In genomic region chr5:139577689-139578347, GRCh38 we compare ENCODE assay signal across 12 cellular contexts. TPM values are rescaled to one million over a fixed set of nuclear protein-coding genes. Genes with fewer than 3 reads are reported as not detected.
A peak's percentile ranks its signal among the peaks of the same experiment; 100 is the strongest.
DNase-seq lines count a peak whose midpoint lies in the region; ATAC-seq and TF ChIP-seq lines count a peak whose summit lies in the region.
"Had no signal": no experiment of that assay in that cellular context is flagged by ENCODE, and none has a peak within 500 bp of the region (broad histone marks: within the 10 kb centered on the region; RNA-seq: fewer than 3 reads in every experiment).

No MANE protein-coding gene starts in this region.

- H3K27ac Mint-ChIP-seq in CD4-positive, alpha-beta T cell = peak overlapping the region; percentile 92
- H3K27ac Mint-ChIP-seq in GM23338 = no peak overlapping the region
- peak overlapping the region; percentile 81 for H3K27ac Mint-ChIP-seq in activated CD8-positive, alpha-beta T cell treated with anti-CD3 and anti-CD28 coated beads for 36 hours
- H3K27ac Mint-ChIP-seq: neural progenitor cell had no signal

- no peaks in the 10 kb centered on the region for H3K27me3 ChIP-seq in CD4-positive, alpha-beta T cell (ENCODE audit: control insufficient read depth, insufficient read depth, low read length)
- H3K27me3 ChIP-seq in GM23338 (ENCODE audit: insufficient read depth) = no peaks in the 10 kb centered on the region
- H3K27me3 ChIP-seq: colonic mucosa, neural progenitor cell had no signal

- peaks cover 100% of the 10 kb centered on the region for H3K79me2 ChIP-seq in GM23338 (replicated peaks; ENCODE audit: insufficient read depth)

- peaks cover 34% of the 10 kb centered on the region for H3K36me3 Mint-ChIP-seq in CD4-positive, alpha-beta T cell (ENCODE audit: low read depth)
- H3K36me3 Mint-ChIP-seq in GM23338 (ENCODE audit: low read depth) = peaks cover 18% of the 10 kb centered on the region; the same call in 2 of the 3 replicates
- H3K36me3 Mint-ChIP-seq in activated CD8-positive, alpha-beta T cell treated with anti-CD3 and anti-CD28 coated beads for 36 hours (ENCODE audit: low read depth) = peaks cover 33% of the 10 kb centered on the region

- H3K27ac ChIP-seq in CD4-positive, alpha-beta T cell (ENCODE audit: low read depth, low read length) = peak overlapping the region; percentile 61
- peak overlapping the region; percentile 78; the same call in 1 of the 2 replicates for H3K27ac ChIP-seq in GM23338 (ENCODE audit: low read depth)
- H3K27ac ChIP-seq: colonic mucosa, neural progenitor cell had no signal

- no peaks in the 10 kb centered on the region for H3K9me2 ChIP-seq in GM23338 (ENCODE audit: insufficient read depth)

- no peak overlapping the region for H2AFZ ChIP-seq in GM23338
- H2AFZ ChIP-seq: neural progenitor cell had no signal

- H4K20me1 ChIP-seq in GM23338 (replicated peaks; ENCODE audit: insufficient read depth) = peaks cover 83% of the 10 kb centered on the region

- H3K4me1 Mint-ChIP-seq in CD4-positive, alpha-beta T cell (ENCODE audit: low read depth) = peaks cover 68% of the 10 kb centered on the region
- peaks cover 21% of the 10 kb centered on the region; the same call in 2 of the 3 replicates for H3K4me1 Mint-ChIP-seq in GM23338
- peaks cover 61% of the 10 kb centered on the region for H3K4me1 Mint-ChIP-seq in activated CD8-positive, alpha-beta T cell treated with anti-CD3 and anti-CD28 coated beads for 36 hours (ENCODE audit: low read depth)
- H3K4me1 Mint-ChIP-seq: neural progenitor cell had no signal

- DNase-seq in CD4-positive, alpha-beta T cell = no peak
- DNase-seq in GM23338 (ENCODE audit: low spot score) = no peak
- DNase-seq in activated CD8-positive, alpha-beta T cell treated with anti-CD3 and anti-CD28 coated beads for 36 hours = no peak
- peak; percentile 83 for DNase-seq in myocyte (ENCODE audit: low read depth)
- no peak for DNase-seq in left lobe of liver (ENCODE audit: low spot score)
- DNase-seq in superior temporal gyrus (ENCODE audit: extremely low spot score) = no peak
- DNase-seq in OCI-M2 (lab: John Stamatoyannopoulos, UW; ENCODE audit: unreplicated experiment) = no peak
- DNase-seq: Caco-2; colonic mucosa; foreskin fibroblast; stimulated activated CD8-positive, alpha-beta memory T cell treated with anti-CD3 and anti-CD28 coated beads, Interleukin-4, amount 100 ng/mL, for 48 hours had no signal

- TF ChIP-seq CTCF in CD4-positive, alpha-beta T cell (IDR thresholded peaks at IDR 0.05) = no peak
- TF ChIP-seq CTCF in GM23338 (conservative IDR thresholded peaks at IDR 0.05; ENCODE audit: low read depth in 2 of 2) = no peak
- no peak for TF ChIP-seq CTCF in activated CD8-positive, alpha-beta T cell treated with anti-CD3 and anti-CD28 coated beads for 36 hours (IDR thresholded peaks at IDR 0.05)

- H3K9me3 ChIP-seq in CD4-positive, alpha-beta T cell (ENCODE audit: control insufficient read depth, low read length) = no peaks in the 10 kb centered on the region
- H3K9me3 ChIP-seq: Caco-2, colonic mucosa had no signal

- CTCF ChIA-PET in CD4-positive, alpha-beta T cell (lab: Charles Lee) = no interaction called here
- CTCF ChIA-PET in activated CD8-positive, alpha-beta T cell treated with anti-CD3 and anti-CD28 coated beads for 36 hours (lab: Charles Lee) = interaction anchor here (0.6 to 2.4 kb wide), 5 partner anchors 49 to 517 kb away, joined by 3 to 13 read pairs (median 4); no protein-coding TSS in a partner anchor

- no peak overlapping the region for H3K4me2 ChIP-seq in GM23338
- H3K4me2 ChIP-seq: neural progenitor cell had no signal

- no peaks in the 10 kb centered on the region for H3K27me3 Mint-ChIP-seq in CD4-positive, alpha-beta T cell
- H3K27me3 Mint-ChIP-seq in GM23338 (ENCODE audit: insufficient read depth, low read depth, poor library complexity) = peaks cover 2% of the 10 kb centered on the region
- H3K27me3 Mint-ChIP-seq in activated CD8-positive, alpha-beta T cell treated with anti-CD3 and anti-CD28 coated beads for 36 hours = no peaks in the 10 kb centered on the region

- H3K36me3 ChIP-seq in GM23338 (ENCODE audit: insufficient read depth) = no peaks in the 10 kb centered on the region
- H3K36me3 ChIP-seq: colonic mucosa, neural progenitor cell had no signal

- ATAC-seq in CD4-positive, alpha-beta T cell (ENCODE audit: poor library complexity) = no peak
- ATAC-seq in GM23338 (no peak), left lobe of liver (no peak)
- no peak for ATAC-seq in activated CD8-positive, alpha-beta T cell treated with anti-CD3 and anti-CD28 coated beads for 36 hours

- POLR2A ChIA-PET in CD4-positive, alpha-beta T cell (lab: Charles Lee) = interaction anchor here (1.0 to 8.0 kb wide), 2 partner anchors 15 to 21 kb away, joined by 4 to 145 read pairs; partner anchors contain the start of gene UBE2D2
- POLR2A ChIA-PET in activated CD8-positive, alpha-beta T cell treated with anti-CD3 and anti-CD28 coated beads for 36 hours (lab: Charles Lee) = interaction anchor here (0.6 to 8.0 kb wide), 6 partner anchors 14 to 74 kb away, joined by 3 to 78 read pairs (median 4); partner anchors contain the start of gene UBE2D2

- peak overlapping the region; percentile 73 for H3K4me3 Mint-ChIP-seq in CD4-positive, alpha-beta T cell
- H3K4me3 Mint-ChIP-seq in GM23338 = no peak overlapping the region
- H3K4me3 Mint-ChIP-seq in activated CD8-positive, alpha-beta T cell treated with anti-CD3 and anti-CD28 coated beads for 36 hours = peak overlapping the region; percentile 35
- H3K4me3 Mint-ChIP-seq: neural progenitor cell had no signal

- H3F3A ChIP-seq in GM23338 (replicated peaks; ENCODE audit: low read depth) = peaks cover 22% of the 10 kb centered on the region; the same call in 1 of the 2 replicates

- H3K4me3 ChIP-seq in GM23338 = no peak overlapping the region
- H3K4me3 ChIP-seq: colonic mucosa, neural progenitor cell had no signal

- intact Hi-C loops in CD4-positive, alpha-beta T cell (cut with DNase I, micrococcal nuclease) = loop anchor here (5.0 to 10.0 kb wide), 4 partner anchors 34 to 61 kb away; no protein-coding TSS in a partner anchor
- intact Hi-C loops in activated CD8-positive, alpha-beta T cell treated with anti-CD3 and anti-CD28 coated beads for 36 hours (cut with micrococcal nuclease) = no loop called here

- H3K9me3 Mint-ChIP-seq in CD4-positive, alpha-beta T cell = no peaks in the 10 kb centered on the region
- no peaks in the 10 kb centered on the region for H3K9me3 Mint-ChIP-seq in GM23338
- no peaks in the 10 kb centered on the region for H3K9me3 Mint-ChIP-seq in activated CD8-positive, alpha-beta T cell treated with anti-CD3 and anti-CD28 coated beads for 36 hours
- H3K9me3 Mint-ChIP-seq: neural progenitor cell had no signal

- H3K4me1 ChIP-seq in GM23338 (ENCODE audit: insufficient read depth) = peaks cover 10% of the 10 kb centered on the region; the same call in 1 of the 2 replicates
- H3K4me1 ChIP-seq: Caco-2, colonic mucosa, neural progenitor cell had no signal

TF ChIP-seq in GM23338, 12 proteins besides CTCF, POLR2A, EP300 and RAD21 (continues in another document):
- no peak for TF ChIP-seq CREB1 (CRISPR knock-in tag; IDR thresholded peaks at IDR 0.05; ENCODE audit: low read depth)
- no peak for TF ChIP-seq NANOG (IDR thresholded peaks at IDR 0.05; ENCODE audit: borderline replicate concordance)
- no peak for TF ChIP-seq JUNB (IDR thresholded peaks at IDR 0.05; ENCODE audit: unreplicated experiment)
- no peak for TF ChIP-seq EZH2phosphoT487 (IDR thresholded peaks at IDR 0.05; ENCODE audit: unreplicated experiment)
- TF ChIP-seq POLR2AphosphoS5 (IDR thresholded peaks at IDR 0.05; ENCODE audit: low read depth) = no peak
- no peak for TF ChIP-seq ZNF114 (CRISPR knock-in tag; IDR thresholded peaks at IDR 0.05)
- no peak for TF ChIP-seq ETS1 (IDR thresholded peaks at IDR 0.05)

RNA-seq across cellular contexts. Expression of gene UBE2D2, which starts 16.7 kb away (rescaled TPM):
- total RNA-seq in CD4-positive, alpha-beta T cell = 100 to 1,000 TPM; 164 to 174 TPM
- total RNA-seq in GM23338 (2014; rRNA removed; shearing (Covaris generic)) = 101 and 120 TPM in 2 replicates
- 166 and 172 TPM in 2 replicates for polyA plus RNA-seq in GM23338 (2016; fragmentation: Nextera tagmentation; extraction: Ambion mirVana)
- total RNA-seq in activated CD8-positive, alpha-beta T cell treated with anti-CD3 and anti-CD28 coated beads for 36 hours = 100 to 1,000 TPM; 239 to 253 TPM
- total RNA-seq in myocyte (89.1 and 130 TPM in 2 replicates), left lobe of liver (34.4 TPM)
- 136 TPM for polyA plus RNA-seq in myocyte (2012)
